Comparison of ENCODE assay signal across 9 cellular contexts in the genomic region with DNA sequence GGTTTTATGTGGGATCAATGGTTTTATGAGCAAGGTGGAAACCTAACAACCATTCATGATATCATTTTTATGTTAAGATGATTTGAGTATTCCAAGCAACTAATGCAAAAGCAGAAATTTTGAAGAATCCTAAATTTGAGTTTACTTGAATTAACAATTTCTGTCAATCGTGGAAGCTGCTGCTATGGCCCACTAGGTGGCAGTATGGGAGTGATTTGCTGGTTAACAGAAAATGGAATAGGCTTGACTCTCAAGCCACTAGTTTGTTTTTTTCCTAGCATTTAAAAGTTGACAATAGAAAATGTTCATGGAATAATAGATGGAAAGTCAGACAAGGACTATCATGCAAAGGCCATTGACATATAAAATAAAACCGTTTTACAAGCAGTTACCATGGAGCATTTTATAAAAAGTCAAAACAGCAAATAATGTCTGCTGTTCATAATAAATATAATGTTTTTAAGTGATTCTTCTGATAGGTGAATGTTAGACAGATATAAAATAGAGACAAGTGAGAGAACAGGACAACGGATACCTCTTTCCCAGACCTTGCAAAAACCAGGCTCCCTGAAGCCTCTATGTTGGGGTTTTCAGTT. TPM values are rescaled to one million over a fixed set of nuclear protein-coding genes. Genes with fewer than 3 reads are reported as not detected.
DNase-seq lines count a peak whose midpoint lies in the region; ATAC-seq and TF ChIP-seq lines count a peak whose summit lies in the region.
"Had no signal": no experiment of that assay in that cellular context is flagged by ENCODE, and none has a peak within 500 bp of the region (broad histone marks: within the 10 kb centered on the region; RNA-seq: fewer than 3 reads in every experiment).

No MANE protein-coding gene starts in this region.

- H3K79me2 ChIP-seq in GM23338 (replicated peaks; ENCODE audit: insufficient read depth): no peaks in the 10 kb centered on the region

- H3K9me2 ChIP-seq in GM23338 (ENCODE audit: insufficient read depth): no peaks in the 10 kb centered on the region

- WGBS in ovary, 3 donors: 5 to 10% (median 5%) methylated on average over 3 of the region's 3 CpGs

- intact Hi-C loops in ovary (cut with DNase I): loop anchor here in 3 of 4 donors (5.0 to 10.0 kb wide), 3 partner anchors 522 to 552 kb away; no protein-coding TSS in a partner anchor

- H3K27me3 Mint-ChIP-seq in GM23338 (ENCODE audit: insufficient read depth, low read depth, poor library complexity): no peaks in the 10 kb centered on the region

- H3K27ac Mint-ChIP-seq in GM23338: no peak overlapping the region; the same call in 1 of the 2 replicates
- H3K27ac Mint-ChIP-seq: T-helper 1 cell treated with Interleukin-12 subunit alpha and Interleukin-12 subunit beta and Interleukin-4 antibody, amounts not matched to agents 30 μg/mL and 1 μg/mL, for 36 hours had no signal

- no peaks in the 10 kb centered on the region for H4K20me1 ChIP-seq in GM23338 (replicated peaks; ENCODE audit: insufficient read depth)

- H3F3A ChIP-seq in GM23338 (replicated peaks; ENCODE audit: low read depth): no peaks in the 10 kb centered on the region

- DNase-seq in CMK (ENCODE audit: low read depth) (peak; percentile 15), GM23338 (ENCODE audit: low spot score) (peak; percentile 80), NCI-H82 treated with DMSO at 0.1 percent for 48 hours (lab: John Stamatoyannopoulos, UW; ENCODE audit: unreplicated experiment) (peak; percentile 27), fibroblast of peridontal ligament (ENCODE audit: extremely low read depth) (peak; percentile 90), ovary (peak; percentile 30 to 60 (median 48)), cerebellar nuclear complex (lab: John Stamatoyannopoulos, UW) (no peak)
- DNase-seq in activated CD8-positive, alpha-beta memory T cell treated with anti-CD3 and anti-CD28 coated beads, Interleukin-2, amount 50 U/mL, for 48 hours: peak; percentile 56

- TF ChIP-seq EP300 in ovary (IDR thresholded peaks at IDR 0.05): no peak

- ATAC-seq in GM23338: peak; percentile 58
- no peak for ATAC-seq in GM19324 (IDR thresholded peaks at IDR 0.05; ENCODE audit: low FRiP score, unreplicated experiment)

- H3K4me1 Mint-ChIP-seq in GM23338: no peaks in the 10 kb centered on the region

- H3K27me3 ChIP-seq in GM23338 (ENCODE audit: insufficient read depth) (no peaks in the 10 kb centered on the region), ovary (no peaks in the 10 kb centered on the region)

- H3K4me3 ChIP-seq in GM23338 (no peak overlapping the region), ovary (no peak overlapping the region)

- H3K36me3 Mint-ChIP-seq in GM23338 (ENCODE audit: low read depth): no peaks in the 10 kb centered on the region

- H3K27ac ChIP-seq in GM23338 (ENCODE audit: low read depth) (no peak overlapping the region), ovary (no peak overlapping the region)

- H3K9me3 ChIP-seq in ovary: no peaks in the 10 kb centered on the region

- H3K4me1 ChIP-seq in GM23338 (ENCODE audit: insufficient read depth) (no peaks in the 10 kb centered on the region), ovary (ENCODE audit: insufficient read depth) (no peaks in the 10 kb centered on the region)

- no peaks in the 10 kb centered on the region; the same call in 2 of the 3 replicates for H3K9me3 Mint-ChIP-seq in GM23338
- H3K9me3 Mint-ChIP-seq: T-helper 1 cell treated with Interleukin-12 subunit alpha and Interleukin-12 subunit beta and Interleukin-4 antibody, amounts not matched to agents 30 μg/mL and 1 μg/mL, for 36 hours had no signal

- TF ChIP-seq POLR2A in ovary (IDR thresholded peaks at IDR 0.05): no peak

- no peak overlapping the region for H2AFZ ChIP-seq in GM23338

- H3K4me3 Mint-ChIP-seq in GM23338: no peak overlapping the region
- H3K4me3 Mint-ChIP-seq: T-helper 1 cell treated with Interleukin-12 subunit alpha and Interleukin-12 subunit beta and Interleukin-4 antibody, amounts not matched to agents 30 μg/mL and 1 μg/mL, for 36 hours had no signal

- H3K4me2 ChIP-seq in GM23338: no peak overlapping the region

- H3K36me3 ChIP-seq in GM23338 (ENCODE audit: insufficient read depth) (no peaks in the 10 kb centered on the region), ovary (no peaks in the 10 kb centered on the region)

- TF ChIP-seq CTCF in GM23338 (conservative IDR thresholded peaks at IDR 0.05; ENCODE audit: low read depth in 2 of 2): peak; percentile 86 to 99
- peak; percentile 75 to 80 (median 78) for TF ChIP-seq CTCF in ovary (IDR thresholded peaks at IDR 0.05)

TF ChIP-seq in GM23338, 12 proteins besides CTCF, POLR2A, EP300 and RAD21 (continues in another document):
- no peak for TF ChIP-seq JUNB (IDR thresholded peaks at IDR 0.05; ENCODE audit: unreplicated experiment)
- no peak for TF ChIP-seq ZNF114 (CRISPR knock-in tag; IDR thresholded peaks at IDR 0.05)
- no peak for TF ChIP-seq NANOG (IDR thresholded peaks at IDR 0.05; ENCODE audit: borderline replicate concordance)
- TF ChIP-seq, protein P1, sequence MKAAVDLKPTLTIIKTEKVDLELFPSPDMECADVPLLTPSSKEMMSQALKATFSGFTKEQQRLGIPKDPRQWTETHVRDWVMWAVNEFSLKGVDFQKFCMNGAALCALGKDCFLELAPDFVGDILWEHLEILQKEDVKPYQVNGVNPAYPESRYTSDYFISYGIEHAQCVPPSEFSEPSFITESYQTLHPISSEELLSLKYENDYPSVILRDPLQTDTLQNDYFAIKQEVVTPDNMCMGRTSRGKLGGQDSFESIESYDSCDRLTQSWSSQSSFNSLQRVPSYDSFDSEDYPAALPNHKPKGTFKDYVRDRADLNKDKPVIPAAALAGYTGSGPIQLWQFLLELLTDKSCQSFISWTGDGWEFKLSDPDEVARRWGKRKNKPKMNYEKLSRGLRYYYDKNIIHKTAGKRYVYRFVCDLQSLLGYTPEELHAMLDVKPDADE (IDR thresholded peaks at IDR 0.05): no peak
- TF ChIP-seq POLR2AphosphoS5 (IDR thresholded peaks at IDR 0.05; ENCODE audit: low read depth): no peak
- TF ChIP-seq CREB1 (CRISPR knock-in tag; IDR thresholded peaks at IDR 0.05; ENCODE audit: low read depth): no peak
- TF ChIP-seq EZH2phosphoT487 (IDR thresholded peaks at IDR 0.05; ENCODE audit: unreplicated experiment): no peak
- TF ChIP-seq, protein P2, sequence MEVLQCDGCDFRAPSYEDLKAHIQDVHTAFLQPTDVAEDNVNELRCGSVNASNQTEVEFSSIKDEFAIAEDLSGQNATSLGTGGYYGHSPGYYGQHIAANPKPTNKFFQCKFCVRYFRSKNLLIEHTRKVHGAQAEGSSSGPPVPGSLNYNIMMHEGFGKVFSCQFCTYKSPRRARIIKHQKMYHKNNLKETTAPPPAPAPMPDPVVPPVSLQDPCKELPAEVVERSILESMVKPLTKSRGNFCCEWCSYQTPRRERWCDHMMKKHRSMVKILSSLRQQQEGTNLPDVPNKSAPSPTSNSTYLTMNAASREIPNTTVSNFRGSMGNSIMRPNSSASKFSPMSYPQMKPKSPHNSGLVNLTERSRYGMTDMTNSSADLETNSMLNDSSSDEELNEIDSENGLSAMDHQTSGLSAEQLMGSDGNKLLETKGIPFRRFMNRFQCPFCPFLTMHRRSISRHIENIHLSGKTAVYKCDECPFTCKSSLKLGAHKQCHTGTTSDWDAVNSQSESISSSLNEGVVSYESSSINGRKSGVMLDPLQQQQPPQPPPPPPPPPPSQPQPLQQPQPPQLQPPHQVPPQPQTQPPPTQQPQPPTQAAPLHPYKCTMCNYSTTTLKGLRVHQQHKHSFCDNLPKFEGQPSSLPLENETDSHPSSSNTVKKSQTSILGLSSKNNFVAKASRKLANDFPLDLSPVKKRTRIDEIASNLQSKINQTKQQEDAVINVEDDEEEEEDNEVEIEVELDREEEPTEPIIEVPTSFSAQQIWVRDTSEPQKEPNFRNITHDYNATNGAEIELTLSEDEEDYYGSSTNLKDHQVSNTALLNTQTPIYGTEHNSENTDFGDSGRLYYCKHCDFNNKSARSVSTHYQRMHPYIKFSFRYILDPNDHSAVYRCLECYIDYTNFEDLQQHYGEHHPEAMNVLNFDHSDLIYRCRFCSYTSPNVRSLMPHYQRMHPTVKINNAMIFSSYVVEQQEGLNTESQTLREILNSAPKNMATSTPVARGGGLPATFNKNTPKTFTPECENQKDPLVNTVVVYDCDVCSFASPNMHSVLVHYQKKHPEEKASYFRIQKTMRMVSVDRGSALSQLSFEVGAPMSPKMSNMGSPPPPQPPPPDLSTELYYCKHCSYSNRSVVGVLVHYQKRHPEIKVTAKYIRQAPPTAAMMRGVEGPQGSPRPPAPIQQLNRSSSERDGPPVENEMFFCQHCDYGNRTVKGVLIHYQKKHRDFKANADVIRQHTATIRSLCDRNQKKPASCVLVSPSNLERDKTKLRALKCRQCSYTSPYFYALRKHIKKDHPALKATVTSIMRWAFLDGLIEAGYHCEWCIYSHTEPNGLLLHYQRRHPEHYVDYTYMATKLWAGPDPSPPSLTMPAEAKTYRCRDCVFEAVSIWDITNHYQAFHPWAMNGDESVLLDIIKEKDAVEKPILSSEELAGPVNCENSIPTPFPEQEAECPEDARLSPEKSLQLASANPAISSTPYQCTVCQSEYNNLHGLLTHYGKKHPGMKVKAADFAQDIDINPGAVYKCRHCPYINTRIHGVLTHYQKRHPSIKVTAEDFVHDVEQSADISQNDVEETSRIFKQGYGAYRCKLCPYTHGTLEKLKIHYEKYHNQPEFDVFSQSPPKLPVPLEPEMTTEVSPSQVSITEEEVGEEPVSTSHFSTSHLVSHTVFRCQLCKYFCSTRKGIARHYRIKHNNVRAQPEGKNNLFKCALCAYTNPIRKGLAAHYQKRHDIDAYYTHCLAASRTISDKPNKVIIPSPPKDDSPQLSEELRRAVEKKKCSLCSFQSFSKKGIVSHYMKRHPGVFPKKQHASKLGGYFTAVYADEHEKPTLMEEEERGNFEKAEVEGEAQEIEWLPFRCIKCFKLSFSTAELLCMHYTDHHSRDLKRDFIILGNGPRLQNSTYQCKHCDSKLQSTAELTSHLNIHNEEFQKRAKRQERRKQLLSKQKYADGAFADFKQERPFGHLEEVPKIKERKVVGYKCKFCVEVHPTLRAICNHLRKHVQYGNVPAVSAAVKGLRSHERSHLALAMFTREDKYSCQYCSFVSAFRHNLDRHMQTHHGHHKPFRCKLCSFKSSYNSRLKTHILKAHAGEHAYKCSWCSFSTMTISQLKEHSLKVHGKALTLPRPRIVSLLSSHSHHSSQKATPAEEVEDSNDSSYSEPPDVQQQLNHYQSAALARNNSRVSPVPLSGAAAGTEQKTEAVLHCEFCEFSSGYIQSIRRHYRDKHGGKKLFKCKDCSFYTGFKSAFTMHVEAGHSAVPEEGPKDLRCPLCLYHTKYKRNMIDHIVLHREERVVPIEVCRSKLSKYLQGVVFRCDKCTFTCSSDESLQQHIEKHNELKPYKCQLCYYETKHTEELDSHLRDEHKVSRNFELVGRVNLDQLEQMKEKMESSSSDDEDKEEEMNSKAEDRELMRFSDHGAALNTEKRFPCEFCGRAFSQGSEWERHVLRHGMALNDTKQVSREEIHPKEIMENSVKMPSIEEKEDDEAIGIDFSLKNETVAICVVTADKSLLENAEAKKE (CRISPR knock-in tag; IDR thresholded peaks at IDR 0.05): no peak
- no peak for TF ChIP-seq ZNF331 (CRISPR knock-in tag; IDR thresholded peaks at IDR 0.05; ENCODE audit: low read depth)

RNA-seq across cellular contexts. Expression of a gene that starts 43.0 kb away (rescaled TPM):
- total RNA-seq in GM23338 (2014; rRNA removed; shearing (Covaris generic)): 22.7 and 24.8 TPM in 2 replicates
- polyA plus RNA-seq in GM23338 (2016; fragmentation: Nextera tagmentation; extraction: Ambion mirVana) (6.7 and 7.1 TPM in 2 replicates), ovary (10 to 100 TPM; 17.7 to 31.1 TPM)
- total RNA-seq in ovary: 10 to 100 TPM in 6 of 7 donors, 1 to 10 TPM in 1; 8.2 to 32.5 (median 17.6) TPM

Comparison
In these comparisons a context has a peak if more than half of its experiments do, and no peak if none do; other contexts are left out.
1. DNase-seq: peak in CMK (single experiment), GM23338 (single experiment), NCI-H82 treated with DMSO at 0.1 percent for 48 hours (single experiment), activated CD8-positive, alpha-beta memory T cell treated with anti-CD3 and anti-CD28 coated beads, Interleukin-2, amount 50 U/mL, for 48 hours (single experiment), fibroblast of peridontal ligament (single experiment) and ovary (5 of 5); none in cerebellar nuclear complex (0 of 2).